ENCODE assay signal across 1 cellular context in the genomic region with DNA sequence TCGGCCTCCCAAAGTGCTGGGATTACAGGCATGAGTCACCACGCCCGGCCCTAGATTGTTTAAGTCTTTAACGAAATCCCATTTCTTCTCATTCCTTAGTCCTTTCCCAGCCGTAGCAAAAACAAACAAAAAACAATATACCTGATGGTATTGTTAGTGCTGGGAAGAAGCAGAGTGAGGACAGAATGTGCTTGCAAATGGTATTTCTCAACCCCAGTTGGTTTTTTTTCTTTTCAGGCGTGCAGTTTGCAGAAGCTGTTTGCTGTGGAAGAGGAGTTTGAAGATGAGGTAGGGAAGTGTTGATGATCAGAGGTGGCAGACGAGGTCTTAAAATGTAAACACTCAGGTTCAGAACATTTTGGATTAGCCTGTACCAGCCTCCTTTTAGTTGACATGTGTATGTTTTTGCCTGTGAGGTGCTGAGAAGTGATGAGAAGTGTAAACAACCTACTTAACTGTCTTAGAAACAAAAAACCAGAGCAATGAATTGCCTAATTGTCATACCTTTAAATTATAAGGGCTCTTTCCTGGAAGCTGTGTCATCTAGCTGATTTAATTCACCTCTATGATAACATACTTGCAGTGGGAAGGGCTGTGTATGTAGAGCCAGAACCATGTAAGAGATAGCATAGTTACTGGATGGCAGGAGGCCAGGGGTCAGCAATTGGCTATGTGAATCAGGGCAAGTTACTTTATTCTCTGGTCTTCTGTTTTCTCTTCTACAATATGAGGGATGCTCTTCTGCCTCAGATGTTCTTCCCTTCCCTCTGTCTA.
A peak's percentile ranks its signal among the peaks of the same experiment; 100 is the strongest.
TF ChIP-seq lines count a peak whose summit lies in the region.

No MANE protein-coding gene starts in this region.

TF ChIP-seq in A549, 52 proteins besides CTCF, POLR2A, EP300 and RAD21:
- no peak for TF ChIP-seq FOSL2 (IDR thresholded peaks at IDR 0.05)
- peak; percentile 47; the same call in 1 of the 2 replicates for TF ChIP-seq FOSL2 (CRISPR knock-in tag; IDR thresholded peaks at IDR 0.05)
- TF ChIP-seq, protein P1, sequence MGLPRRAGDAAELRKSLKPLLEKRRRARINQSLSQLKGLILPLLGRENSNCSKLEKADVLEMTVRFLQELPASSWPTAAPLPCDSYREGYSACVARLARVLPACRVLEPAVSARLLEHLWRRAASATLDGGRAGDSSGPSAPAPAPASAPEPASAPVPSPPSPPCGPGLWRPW (IDR thresholded peaks at IDR 0.05) = no peak
